In the genomic region with DNA sequence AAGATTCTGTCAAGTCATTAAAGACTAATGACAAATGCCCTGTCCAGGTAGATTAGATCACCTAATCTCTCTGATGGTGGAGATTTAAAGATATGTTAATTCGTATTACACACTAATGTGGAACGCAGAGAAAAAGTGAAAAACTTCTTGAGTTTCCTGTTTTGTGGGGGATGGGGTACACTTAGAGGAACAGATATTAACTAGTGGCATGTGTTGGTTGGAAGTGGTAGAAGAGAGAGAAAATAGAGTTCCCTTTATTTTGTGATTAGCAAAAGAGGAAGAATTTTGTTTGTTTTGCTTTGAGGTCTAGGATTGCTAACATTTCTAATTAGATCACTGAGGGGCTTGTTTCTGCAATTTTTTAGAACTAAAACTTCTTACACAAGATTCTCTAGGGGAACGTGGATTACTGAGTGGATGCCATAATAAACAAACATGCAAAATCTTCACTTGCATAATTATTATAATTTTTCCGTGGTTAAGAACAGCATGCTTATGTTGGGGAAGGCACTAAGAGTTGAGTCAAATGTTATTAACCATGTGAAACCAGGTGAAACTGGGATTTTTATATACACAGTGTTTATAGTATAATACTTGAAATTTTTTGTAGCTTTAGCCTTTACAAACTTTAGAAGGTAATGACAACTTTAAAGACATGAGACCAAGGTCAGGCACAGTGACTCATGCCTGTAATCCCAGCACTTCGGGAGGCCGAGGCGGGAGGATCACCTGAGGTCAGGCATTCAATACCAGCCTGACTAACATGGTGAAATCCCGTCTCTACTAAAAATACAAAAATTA, we compare ENCODE assay signal across 8 cellular contexts.
DNase-seq lines count a peak whose midpoint lies in the region; ATAC-seq and TF ChIP-seq lines count a peak whose summit lies in the region.

No MANE protein-coding gene starts in this region.

- peaks cover 49% of the 10 kb centered on the region for H3F3A ChIP-seq in DOHH2 (ENCODE audit: control insufficient read depth, insufficient read depth)

- H4K20me1 ChIP-seq in DOHH2 (ENCODE audit: control insufficient read depth, insufficient read depth, low read depth, low read length): no peaks in the 10 kb centered on the region

- POLR2A ChIA-PET in activated B cell treated with CpG ODN at 0.5 μM for 24 hours (lab: Charles Lee): interaction anchor here (0.6 to 5.0 kb wide), 10 partner anchors 10 to 323 kb away, joined by 3 to 28 read pairs (median 6); a partner anchor contains a TSS

- no peaks in the 10 kb centered on the region for H3K27me3 ChIP-seq in DOHH2 (ENCODE audit: control insufficient read depth, low read length)
- no peaks in the 10 kb centered on the region for H3K27me3 ChIP-seq in right lobe of liver

- intact Hi-C loops in activated B cell treated with CpG ODN at 0.5 μM for 24 hours (cut with micrococcal nuclease): loop anchor here (1.0 kb wide), 4 partner anchors 8 to 57 kb away; no protein-coding TSS in a partner anchor
- intact Hi-C loops in right lobe of liver (cut with DNase I): no loop called here

- no peaks in the 10 kb centered on the region for H3K9me2 ChIP-seq in DOHH2 (replicated peaks; ENCODE audit: control insufficient read depth, low read length)

- H3K4me1 ChIP-seq in DOHH2 (ENCODE audit: control insufficient read depth, low read length) (peaks cover 98% of the 10 kb centered on the region), right lobe of liver (peaks cover 0 to 4% (median 0%) of the 10 kb centered on the region in 4 donors)

- peak overlapping the region; percentile 75 for H3K27ac ChIP-seq in DOHH2 (ENCODE audit: low read depth, low read length)
- H3K27ac ChIP-seq in right lobe of liver: peak overlapping the region in 2 of 3 donors; percentile 11 to 31

- no peaks in the 10 kb centered on the region for H3K9me3 Mint-ChIP-seq in activated B cell treated with CpG ODN at 0.5 μM for 24 hours

- H3K4me1 Mint-ChIP-seq in activated B cell treated with CpG ODN at 0.5 μM for 24 hours: peaks cover 64% of the 10 kb centered on the region

- H3K27ac Mint-ChIP-seq in activated B cell treated with CpG ODN at 0.5 μM for 24 hours: peak overlapping the region; percentile 88

- H3K4me2 ChIP-seq in DOHH2 (ENCODE audit: low read length): peak overlapping the region; percentile 63

- H3K4me3 Mint-ChIP-seq in activated B cell treated with CpG ODN at 0.5 μM for 24 hours: peak overlapping the region; percentile 67

- H3K36me3 ChIP-seq in DOHH2 (ENCODE audit: control insufficient read depth, low read length) (no peaks in the 10 kb centered on the region), right lobe of liver (no peaks in the 10 kb centered on the region)

- ATAC-seq in HG03135 (IDR thresholded peaks at IDR 0.05; ENCODE audit: unreplicated experiment) (peak; percentile 56), activated B cell treated with CpG ODN at 0.5 μM for 24 hours (ENCODE audit: low read depth) (peak; percentile 73), right lobe of liver (peak in 3 of 4 donors; percentile 51 to 66 (median 65))

- no peaks in the 10 kb centered on the region for H3K36me3 Mint-ChIP-seq in activated B cell treated with CpG ODN at 0.5 μM for 24 hours (ENCODE audit: low read depth)

- no peaks in the 10 kb centered on the region for H3K9me3 ChIP-seq in DOHH2 (ENCODE audit: control insufficient read depth, insufficient read depth, low read length)
- no peaks in the 10 kb centered on the region for H3K9me3 ChIP-seq in right lobe of liver

- TF ChIP-seq CTCF in DOHH2 (IDR thresholded peaks at IDR 0.05; ENCODE audit: low read depth, low read length, poor library complexity, severe bottlenecking) (no peak), activated B cell treated with CpG ODN at 0.5 μM for 24 hours (IDR thresholded peaks at IDR 0.05) (no peak), right lobe of liver (IDR thresholded peaks at IDR 0.05) (no peak)

- H3K4me3 ChIP-seq in DOHH2 (ENCODE audit: low read length) (peak overlapping the region; percentile 62), right lobe of liver (no peak overlapping the region)

- no peaks in the 10 kb centered on the region for H3K27me3 Mint-ChIP-seq in activated B cell treated with CpG ODN at 0.5 μM for 24 hours

- H3K79me2 ChIP-seq in DOHH2 (ENCODE audit: control insufficient read depth, low read length): 0 out of 2 replicates have a peak, but pooled peaks cover 2% of the 10 kb centered on the region

- CTCF ChIA-PET in activated B cell treated with CpG ODN at 0.5 μM for 24 hours (lab: Charles Lee): interaction anchor here (1.3 kb wide), 1 partner anchor 137 kb away, joined by 3 read pairs; no protein-coding TSS in a partner anchor

- TF ChIP-seq POLR2A in right lobe of liver (IDR thresholded peaks at IDR 0.05): no peak

- WGBS in right lobe of liver (ENCODE audit: insufficient coverage, low coverage, low lambda C conversion rate, missing lambda C conversion rate): 40% methylated on average over 7 of the region's 8 CpGs

- DNase-seq in activated B cell treated with CpG ODN at 0.5 μM for 24 hours: no peak
- DNase-seq in right lobe of liver: no peak
- no peak for DNase-seq in NCI-H1694 treated with DMSO at 0.1 percent for 48 hours (lab: John Stamatoyannopoulos, UW)
- DNase-seq in amniotic stem cell (lab: John Stamatoyannopoulos, UW): no peak
- no peak for DNase-seq in stimulated activated CD4-positive, alpha-beta T cell treated with anti-CD3 and anti-CD28 coated beads, Interleukin-4, amount 100 ng/mL, for 1 hour
- DNase-seq in central memory CD4-positive, alpha-beta T cell: no peak
